In the genomic region with DNA sequence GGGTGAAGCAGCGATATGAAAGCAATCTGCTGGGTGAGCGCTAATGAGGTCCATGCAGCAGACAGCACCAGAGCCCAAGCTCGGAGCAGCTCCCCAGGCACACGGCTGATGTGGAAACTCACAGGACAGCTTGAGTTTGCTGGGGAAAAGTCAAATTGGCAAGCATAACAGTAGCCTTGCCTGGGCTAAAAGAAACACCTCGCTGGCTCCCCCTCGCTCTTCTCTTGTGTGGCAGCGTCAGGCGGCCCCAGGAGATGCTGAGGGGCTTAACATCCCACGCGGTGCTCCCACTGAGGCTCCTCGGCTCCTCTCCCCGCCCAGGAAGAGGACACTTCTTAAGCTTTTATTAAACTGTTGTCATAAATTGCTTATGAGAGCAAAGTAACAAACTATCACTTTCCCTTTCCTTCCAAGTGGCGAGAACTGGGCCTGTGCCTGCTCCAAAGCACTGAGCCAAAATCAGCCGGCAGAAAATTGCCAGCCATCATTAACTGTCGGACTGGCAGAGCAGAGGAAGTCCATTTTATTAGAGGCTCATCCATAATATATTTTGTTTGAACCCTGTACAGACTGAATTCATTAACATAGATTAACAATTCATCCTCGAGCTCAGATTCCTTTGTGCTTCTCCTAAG, we compare ENCODE assay signal across 10 cellular contexts.
DNase-seq lines count a peak whose midpoint lies in the region; TF ChIP-seq lines count a peak whose summit lies in the region.
"Had no signal": no experiment of that assay in that cellular context is flagged by ENCODE, and none has a peak within 500 bp of the region (broad histone marks: within the 10 kb centered on the region; RNA-seq: fewer than 3 reads in every experiment).

No MANE protein-coding gene starts in this region.

- H3K27ac ChIP-seq in A673 (ENCODE audit: low read depth, low read length, poor library complexity, severe bottlenecking) (peak overlapping the region; percentile 39), Peyer's patch (peak overlapping the region in 1 of 4 donors; percentile 53)
- H3K27ac ChIP-seq: BLaER1 treated with 17β-estradiol and CSF1 and Interleukin-3, amounts not matched to agents 10 nM and 100 nM had no signal

- peak; percentile 40; the same call in 1 of the 2 replicates for TF ChIP-seq CTCF in A673 (conservative IDR thresholded peaks at IDR 0.05; ENCODE audit: low read depth, low read length)
- no peak for TF ChIP-seq CTCF in Peyer's patch (IDR thresholded peaks at IDR 0.05)
- peak; percentile 39 for TF ChIP-seq CTCF in fibroblast of pulmonary artery (IDR thresholded peaks at IDR 0.05; ENCODE audit: low read length, missing control alignments)
- no peak for TF ChIP-seq CTCF in neural crest cell (conservative IDR thresholded peaks at IDR 0.05)

- H3K4me1 ChIP-seq in A673 (ENCODE audit: insufficient read depth, low read length, poor library complexity, severe bottlenecking) (peaks cover 12% of the 10 kb centered on the region), Peyer's patch (no peaks in the 10 kb centered on the region)
- H3K4me1 ChIP-seq: BLaER1 treated with 17β-estradiol and CSF1 and Interleukin-3, amounts not matched to agents 10 nM and 100 nM had no signal

- peaks cover 9% of the 10 kb centered on the region for H3K9me3 Mint-ChIP-seq in neural crest cell

- H3K36me3 ChIP-seq in A673 (ENCODE audit: insufficient read depth, low read length, poor library complexity, severe bottlenecking) = no peaks in the 10 kb centered on the region
- H3K36me3 ChIP-seq in Peyer's patch = no peaks in the 10 kb centered on the region
- H3K36me3 ChIP-seq: BLaER1 treated with 17β-estradiol and CSF1 and Interleukin-3, amounts not matched to agents 10 nM and 100 nM had no signal

- H3K9me3 ChIP-seq in A673 (ENCODE audit: low read depth, low read length, poor library complexity, severe bottlenecking) = no peaks in the 10 kb centered on the region
- no peaks in the 10 kb centered on the region for H3K9me3 ChIP-seq in Peyer's patch
- H3K9me3 ChIP-seq: BLaER1 treated with 17β-estradiol and CSF1 and Interleukin-3, amounts not matched to agents 10 nM and 100 nM had no signal

- H3K4me3 ChIP-seq in A673 (ENCODE audit: low read depth, low read length, poor library complexity, severe bottlenecking) (peak overlapping the region; percentile 18), Peyer's patch (peak overlapping the region in 3 of 4 donors; percentile 18 to 39 (median 36)), fibroblast of pulmonary artery (replicated peaks; ENCODE audit: low read depth, low read length) (peak overlapping the region; percentile 45)
- H3K4me3 ChIP-seq: BLaER1 treated with 17β-estradiol and CSF1 and Interleukin-3, amounts not matched to agents 10 nM and 100 nM had no signal

- H3K4me1 Mint-ChIP-seq in neural crest cell = peaks cover 22% of the 10 kb centered on the region

- no peak for TF ChIP-seq POLR2A in Peyer's patch (IDR thresholded peaks at IDR 0.05)

- POLR2A ChIA-PET in A673 (lab: Charles Lee; ENCODE audit: low non-redundant PET) = interaction anchor here (0.6 kb wide), 1 partner anchor 510 kb away, joined by 7 read pairs; no protein-coding TSS in a partner anchor

- H3K36me3 Mint-ChIP-seq in neural crest cell (ENCODE audit: low read depth) = peaks cover 12% of the 10 kb centered on the region

- H3K27me3 ChIP-seq in A673 (replicated peaks; ENCODE audit: insufficient read depth, low read depth, low read length, poor library complexity) (no peaks in the 10 kb centered on the region), Peyer's patch (no peaks in the 10 kb centered on the region)
- H3K27me3 ChIP-seq: BLaER1 treated with 17β-estradiol and CSF1 and Interleukin-3, amounts not matched to agents 10 nM and 100 nM had no signal

- peak overlapping the region; percentile 54 for H3K27ac Mint-ChIP-seq in neural crest cell (ENCODE audit: unreplicated experiment)

- no TSS peak for BruUV-seq in A673 (replicated peaks; lab: Mats Ljungman, UMichigan)

- H3K27me3 Mint-ChIP-seq in neural crest cell (ENCODE audit: low read depth) = no peaks in the 10 kb centered on the region

- intact Hi-C loops in A673 (cut with micrococcal nuclease; ENCODE audit: unreplicated experiment) = no loop called here

- H3K4me3 Mint-ChIP-seq in neural crest cell = no peak overlapping the region

- CTCF ChIA-PET in A673 (lab: Charles Lee) = no interaction called here

- DNase-seq in A673 (ENCODE audit: low spot score) (peak; percentile 90), Peyer's patch (no peak), fibroblast of pulmonary artery (ENCODE audit: low read depth) (peak; percentile 82), neural crest cell (ENCODE audit: low read depth, low spot score) (no peak), NCI-H2107 treated with DMSO at 0.1 percent for 48 hours (lab: John Stamatoyannopoulos, UW; ENCODE audit: unreplicated experiment) (no peak), NCI-H526 treated with DMSO at 0.1 percent for 48 hours (lab: John Stamatoyannopoulos, UW) (no peak), HuH-7.5 (ENCODE audit: low spot score) (no peak)
- no peak for DNase-seq in stimulated activated CD4-positive, alpha-beta T cell treated with anti-CD3 and anti-CD28 coated beads, Interleukin-4, amount 100 ng/mL, for 4 hours
- DNase-seq: stimulated activated CD4-positive, alpha-beta T cell treated with anti-CD3 and anti-CD28 coated beads, Interleukin-15, amount 100 ng/mL, for 24 hours had no signal

Comparison
In these comparisons a context has a peak if more than half of its experiments do, and no peak if none do; other contexts are left out.
1. DNase-seq: peak in A673 (single experiment) and fibroblast of pulmonary artery (single experiment); none in Peyer's patch (0 of 3), neural crest cell (single experiment), stimulated activated CD4-positive, alpha-beta T cell treated with anti-CD3 and anti-CD28 coated beads, Interleukin-4, amount 100 ng/mL, for 4 hours (0 of 2), NCI-H2107 treated with DMSO at 0.1 percent for 48 hours (single experiment), NCI-H526 treated with DMSO at 0.1 percent for 48 hours (single experiment) and HuH-7.5 (single experiment).
2. CTCF ChIP-seq: peak in A673 (single experiment) and fibroblast of pulmonary artery (single experiment); none in Peyer's patch (0 of 6) and neural crest cell (single experiment).
3. Peak in every context shown above with its lines, with median percentiles within 50 percentile points of each other: H3K4me3 ChIP-seq.